1 cellular context compared by ENCODE assay signal in genomic region chr9:98255578-98256296, GRCh38.
TF ChIP-seq lines count a peak whose summit lies in the region.

TSS of gene TBC1D2 (minus strand) at chr9:98255649. CDS start at chr9:98255541, 108 bp downstream.

TF ChIP-seq in HEK293, 187 proteins besides CTCF, POLR2A, EP300 and RAD21 (continued from another document and continues in another):
- TF ChIP-seq ZNF174 (tag by site-specific recombination; IDR thresholded peaks at IDR 0.05) = no peak
- no peak for TF ChIP-seq ZNF488 (tag by site-specific recombination; IDR thresholded peaks at IDR 0.05)
- TF ChIP-seq ZNF146 (tag by site-specific recombination; IDR thresholded peaks at IDR 0.05) = no peak
- peak; percentile 46; the same call in 1 of the 2 replicates for TF ChIP-seq ZNF24 (tag by site-specific recombination; IDR thresholded peaks at IDR 0.05)
- TF ChIP-seq ZNF221 (tag by site-specific recombination; IDR thresholded peaks at IDR 0.05; ENCODE audit: borderline replicate concordance) = no peak
- TF ChIP-seq ZFP3 (tag by site-specific recombination; IDR thresholded peaks at IDR 0.05; ENCODE audit: low read depth) = no peak
- TF ChIP-seq ZNF48 (tag by site-specific recombination; IDR thresholded peaks at IDR 0.05) = no peak
- TF ChIP-seq ZNF645 (tag by site-specific recombination; IDR thresholded peaks at IDR 0.05) = no peak
- no peak for TF ChIP-seq ZNF510 (tag by site-specific recombination; IDR thresholded peaks at IDR 0.05; ENCODE audit: insufficient replicate concordance)
- no peak for TF ChIP-seq TSHZ1 (tag by site-specific recombination; IDR thresholded peaks at IDR 0.05; ENCODE audit: borderline replicate concordance)
- TF ChIP-seq ZBTB21 (tag by site-specific recombination; IDR thresholded peaks at IDR 0.05) = 0 out of 2 replicates have a peak, but pooled peaks have one; percentile 34
- no peak for TF ChIP-seq ZNF549 (tag by site-specific recombination; IDR thresholded peaks at IDR 0.05)
- TF ChIP-seq ZNF155 (tag by site-specific recombination; IDR thresholded peaks at IDR 0.05) = no peak
- no peak for TF ChIP-seq ZNF248 (tag by site-specific recombination; IDR thresholded peaks at IDR 0.05)
- TF ChIP-seq HOXD13 (CRISPR knock-in tag; IDR thresholded peaks at IDR 0.05; ENCODE audit: borderline replicate concordance) = 0 out of 2 replicates have a peak, but pooled peaks have one; percentile 10
- TF ChIP-seq SETDB1 (IDR thresholded peaks at IDR 0.05; ENCODE audit: insufficient read length, low read length) = no peak
- TF ChIP-seq ZNF701 (tag by site-specific recombination; IDR thresholded peaks at IDR 0.05) = no peak
- TF ChIP-seq ZNF26 (tag by site-specific recombination; IDR thresholded peaks at IDR 0.05) = no peak
- peak; percentile 85 for TF ChIP-seq ZNF449 (tag by site-specific recombination; IDR thresholded peaks at IDR 0.05)
- peak; percentile 63 for TF ChIP-seq ZNF639 (tag by site-specific recombination; IDR thresholded peaks at IDR 0.05)
- TF ChIP-seq ZNF398 (tag by site-specific recombination; IDR thresholded peaks at IDR 0.05) = no peak
- no peak for TF ChIP-seq ZNF266 (tag by site-specific recombination; IDR thresholded peaks at IDR 0.05; ENCODE audit: low read depth)
- TF ChIP-seq ZBTB10 (tag by site-specific recombination; IDR thresholded peaks at IDR 0.05) = no peak; the same call in 1 of the 2 replicates
- TF ChIP-seq ZNF16 (tag by site-specific recombination; IDR thresholded peaks at IDR 0.05; ENCODE audit: low read depth) = no peak
- no peak for TF ChIP-seq ZNF514 (tag by site-specific recombination; IDR thresholded peaks at IDR 0.05)
- 0 out of 2 replicates have a peak, but pooled peaks have one; percentile 62 for TF ChIP-seq KLF7 (tag by site-specific recombination; IDR thresholded peaks at IDR 0.05; ENCODE audit: borderline replicate concordance)
- no peak; the same call in 1 of the 2 replicates for TF ChIP-seq ZFP37 (tag by site-specific recombination; IDR thresholded peaks at IDR 0.05)
- TF ChIP-seq REPIN1 (tag by site-specific recombination; IDR thresholded peaks at IDR 0.05; ENCODE audit: low read depth) = 0 out of 2 replicates have a peak, but pooled peaks have one; percentile 62
- no peak for TF ChIP-seq ZNF280C (tag by site-specific recombination; IDR thresholded peaks at IDR 0.05)
- no peak for TF ChIP-seq ZNF148 (tag by site-specific recombination; IDR thresholded peaks at IDR 0.05; ENCODE audit: borderline replicate concordance)
- TF ChIP-seq ZNF23 (tag by site-specific recombination; IDR thresholded peaks at IDR 0.05; ENCODE audit: borderline replicate concordance) = no peak
- TF ChIP-seq ZNF843 (tag by site-specific recombination; IDR thresholded peaks at IDR 0.05) = no peak; the same call in 1 of the 2 replicates
- peak; percentile 80 for TF ChIP-seq ZNF341 (tag by site-specific recombination; IDR thresholded peaks at IDR 0.05; ENCODE audit: low read depth)
- no peak for TF ChIP-seq ZNF768 (tag by site-specific recombination; IDR thresholded peaks at IDR 0.05)
- no peak for TF ChIP-seq ZNF626 (tag by site-specific recombination; IDR thresholded peaks at IDR 0.05)
- TF ChIP-seq SCRT2 (tag by site-specific recombination; IDR thresholded peaks at IDR 0.05) = peak; percentile 38
- TF ChIP-seq ZNF354C (tag by site-specific recombination; IDR thresholded peaks at IDR 0.05; ENCODE audit: borderline replicate concordance, low read depth) = no peak
- no peak for TF ChIP-seq KLF10 (tag by site-specific recombination; IDR thresholded peaks at IDR 0.05)
- no peak; the same call in 1 of the 2 replicates for TF ChIP-seq ZNF792 (tag by site-specific recombination; IDR thresholded peaks at IDR 0.05)
- no peak for TF ChIP-seq ZNF274 (IDR thresholded peaks at IDR 0.05; ENCODE audit: low read length)
- TF ChIP-seq ZNF274 (tag by site-specific recombination; IDR thresholded peaks at IDR 0.05; ENCODE audit: borderline replicate concordance) = no peak
- TF ChIP-seq ZNF660 (tag by site-specific recombination; IDR thresholded peaks at IDR 0.05) = peak; percentile 90
- TF ChIP-seq ZBTB7A (tag by site-specific recombination; IDR thresholded peaks at IDR 0.05; ENCODE audit: low read depth) = no peak
